Comparison of ENCODE assay signal across 7 cellular contexts in genomic region chr6:161224951-161225676, GRCh38. TPM values are rescaled to one million over a fixed set of nuclear protein-coding genes. Genes with fewer than 3 reads are reported as not detected.
DNase-seq lines count a peak whose midpoint lies in the region; ATAC-seq lines count a peak whose summit lies in the region.
"Not testable (repeated sequence)": the region's sequence is repeated elsewhere in the genome, so short reads cannot be mapped to it uniquely, and the experiment has no call there.

No MANE protein-coding gene starts in this region.

- H3K4me1 Mint-ChIP-seq in T-cell = peaks cover 33 to 53% (median 40%) of the 10 kb centered on the region in 3 donors
- H3K4me1 Mint-ChIP-seq in activated CD4-positive, alpha-beta memory T cell treated with anti-CD3 and anti-CD28 coated beads, Interleukin-2, amount 10 ng/mL, durations not matched to agents 7 days and 5 days = peaks cover 66% of the 10 kb centered on the region
- peaks cover 25% of the 10 kb centered on the region for H3K4me1 Mint-ChIP-seq in activated naive CD8-positive, alpha-beta T cell (ENCODE audit: low read depth)
- peaks cover 47 to 58% of the 10 kb centered on the region in 2 donors for H3K4me1 Mint-ChIP-seq in effector memory CD8-positive, alpha-beta T cell (ENCODE audit: low read depth in 2 of 2)

- H3K27ac Mint-ChIP-seq in T-cell = peak overlapping the region; percentile 53 to 63
- peak overlapping the region; percentile 95 for H3K27ac Mint-ChIP-seq in activated CD4-positive, alpha-beta memory T cell treated with anti-CD3 and anti-CD28 coated beads, Interleukin-2, amount 10 ng/mL, durations not matched to agents 7 days and 5 days
- H3K27ac Mint-ChIP-seq in activated naive CD8-positive, alpha-beta T cell = peak overlapping the region; percentile 10
- peak overlapping the region; percentile 95 to 96 for H3K27ac Mint-ChIP-seq in effector memory CD8-positive, alpha-beta T cell

- not testable (repeated sequence) for H3K4me3 Mint-ChIP-seq in T-cell; activated CD4-positive, alpha-beta memory T cell treated with anti-CD3 and anti-CD28 coated beads, Interleukin-2, amount 10 ng/mL, durations not matched to agents 7 days and 5 days; activated naive CD8-positive, alpha-beta T cell
- H3K4me3 Mint-ChIP-seq in effector memory CD8-positive, alpha-beta T cell = peak overlapping the region; percentile 6 to 85

- DNase-seq in HPDE6-E6E7 (ENCODE audit: extremely low spot score) (peak; percentile 59), kidney tubule cell (ENCODE audit: low spot score) (peak; percentile 81)
- not testable (repeated sequence) for DNase-seq in T-cell; activated CD4-positive, alpha-beta memory T cell treated with anti-CD3 and anti-CD28 coated beads, Interleukin-2, amount 10 ng/mL, durations not matched to agents 7 days and 5 days; effector memory CD8-positive, alpha-beta T cell
- DNase-seq in stimulated activated CD4-positive, alpha-beta T cell treated with anti-CD3 and anti-CD28 coated beads, Interleukin-1b, Interleukin-23, amount 100 ng/mL, for 48 hours = peak; percentile 15

- CTCF ChIA-PET in T-cell (lab: Charles Lee) = not testable (repeated sequence)
- CTCF ChIA-PET in activated CD4-positive, alpha-beta memory T cell treated with anti-CD3 and anti-CD28 coated beads, Interleukin-2, amount 10 ng/mL, durations not matched to agents 7 days and 5 days (lab: Charles Lee) = interaction anchor here (1.0 kb wide), 1 partner anchor 49 kb away, joined by 3 read pairs; no protein-coding TSS in a partner anchor

- not testable (repeated sequence) for H3K9me3 Mint-ChIP-seq in T-cell; activated CD4-positive, alpha-beta memory T cell treated with anti-CD3 and anti-CD28 coated beads, Interleukin-2, amount 10 ng/mL, durations not matched to agents 7 days and 5 days; activated naive CD8-positive, alpha-beta T cell (ENCODE audit: low read depth); effector memory CD8-positive, alpha-beta T cell

- POLR2A ChIA-PET in T-cell (lab: Charles Lee) = not testable (repeated sequence)
- POLR2A ChIA-PET in activated CD4-positive, alpha-beta memory T cell treated with anti-CD3 and anti-CD28 coated beads, Interleukin-2, amount 10 ng/mL, durations not matched to agents 7 days and 5 days (lab: Charles Lee) = interaction anchor here (1.1 to 3.0 kb wide), 3 partner anchors 48 to 233 kb away, joined by 5 to 30 read pairs (median 6); partner anchors contain the start of genes AGPAT4 and MAP3K4

- H3K36me3 Mint-ChIP-seq in T-cell = peaks cover 24% of the 10 kb centered on the region
- H3K36me3 Mint-ChIP-seq in activated CD4-positive, alpha-beta memory T cell treated with anti-CD3 and anti-CD28 coated beads, Interleukin-2, amount 10 ng/mL, durations not matched to agents 7 days and 5 days (ENCODE audit: low read depth) = peaks cover 28% of the 10 kb centered on the region
- peaks cover 17% of the 10 kb centered on the region for H3K36me3 Mint-ChIP-seq in activated naive CD8-positive, alpha-beta T cell
- H3K36me3 Mint-ChIP-seq in effector memory CD8-positive, alpha-beta T cell (ENCODE audit: insufficient read depth) = peaks cover 13% of the 10 kb centered on the region

- ATAC-seq in T-cell (replicated peaks in 1 of 4); effector memory CD8-positive, alpha-beta T cell (replicated peaks): not testable (repeated sequence)

- H3K27me3 Mint-ChIP-seq in T-cell; activated CD4-positive, alpha-beta memory T cell treated with anti-CD3 and anti-CD28 coated beads, Interleukin-2, amount 10 ng/mL, durations not matched to agents 7 days and 5 days; activated naive CD8-positive, alpha-beta T cell; effector memory CD8-positive, alpha-beta T cell: not testable (repeated sequence)

RNA-seq across cellular contexts. Expression of gene AGPAT4, which starts 48.7 kb away (rescaled TPM):
- total RNA-seq in T-cell = 10 to 100 TPM in 1 of 5 donors, 1 to 10 TPM in 4; 5.6 to 15.0 (median 6.3) TPM
- total RNA-seq in activated CD4-positive, alpha-beta memory T cell treated with anti-CD3 and anti-CD28 coated beads, Interleukin-2, amount 10 ng/mL, durations not matched to agents 7 days and 5 days = 10 to 100 TPM; 13.9 to 14.3 TPM

Comparison
In these comparisons a context has a peak if more than half of its experiments do, and no peak if none do; other contexts are left out.
1. H3K27ac Mint-ChIP-seq: peak in every context shown above with its lines; median percentile 96 in effector memory CD8-positive, alpha-beta T cell; 95 in activated CD4-positive, alpha-beta memory T cell treated with anti-CD3 and anti-CD28 coated beads, Interleukin-2, amount 10 ng/mL, durations not matched to agents 7 days and 5 days; 58 in T-cell; 10 in activated naive CD8-positive, alpha-beta T cell.